In the genomic region with DNA sequence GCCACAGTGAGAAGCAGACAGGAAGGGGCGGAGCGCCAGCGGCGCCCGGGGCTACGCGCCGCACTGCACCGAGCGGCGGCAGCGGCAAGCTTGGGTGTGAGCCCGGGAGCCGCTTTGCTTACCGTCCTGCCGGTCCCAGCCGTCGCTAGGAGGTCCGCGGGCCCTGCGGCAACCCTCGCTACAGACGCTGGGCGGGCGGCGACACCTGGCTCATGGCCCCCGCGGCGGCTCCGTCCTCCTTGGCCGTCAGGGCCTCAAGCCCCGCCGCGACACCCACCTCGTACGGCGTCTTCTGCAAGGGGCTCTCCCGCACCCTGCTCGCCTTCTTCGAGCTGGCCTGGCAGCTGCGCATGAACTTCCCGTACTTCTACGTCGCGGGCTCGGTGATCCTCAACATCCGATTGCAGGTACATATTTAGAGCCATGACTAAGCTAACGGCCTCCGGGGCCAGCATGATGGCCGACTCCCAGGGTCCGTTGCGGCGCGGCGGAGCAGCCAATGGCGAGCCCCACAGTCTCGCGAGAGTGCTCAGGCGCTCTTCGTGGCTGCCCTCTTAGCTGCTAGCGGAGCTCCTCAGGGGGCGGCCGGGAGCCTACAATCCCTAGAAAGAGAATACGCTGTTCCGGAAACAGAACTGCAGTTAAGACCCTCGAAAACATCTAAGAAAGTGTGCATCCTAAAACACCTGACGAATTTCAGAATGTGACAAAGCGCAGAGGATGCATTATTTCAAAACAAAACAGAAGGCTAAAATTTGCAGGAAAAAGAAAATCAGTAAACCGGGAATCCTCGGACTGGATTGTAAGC, we compare ENCODE assay signal across 8 cellular contexts. TPM values are rescaled to one million over a fixed set of nuclear protein-coding genes. Genes with fewer than 3 reads are reported as not detected.
DNase-seq lines count a peak whose midpoint lies in the region; ATAC-seq and TF ChIP-seq lines count a peak whose summit lies in the region.

A gene (plus strand): TSS at position 50 of the 808 bp plus-strand sequence. CDS start 163 bp downstream, at position 213.

- intact Hi-C loops in CD14-positive monocyte (cut with micrococcal nuclease), result no loop called here

- ATAC-seq in GM19395 (IDR thresholded peaks at IDR 0.05; ENCODE audit: unreplicated experiment), result peak; percentile 97
- peak; percentile 84 for ATAC-seq in HG03558 (IDR thresholded peaks at IDR 0.05; ENCODE audit: extremely low read depth, unreplicated experiment)

- H3K27ac Mint-ChIP-seq in CD14-positive monocyte, result peak within 1 kb of the TSS; percentile 95 to 99 (median 97)

- H3K4me3 Mint-ChIP-seq in CD14-positive monocyte, result peak within 1 kb of the TSS; percentile 96 to 97

- peaks cover 0 to 2% (median 0%) of the 10 kb centered on the region in 7 donors for H3K9me3 Mint-ChIP-seq in CD14-positive monocyte

- H3K36me3 Mint-ChIP-seq in CD14-positive monocyte, result peaks cover 7 to 11% of the 10 kb centered on the region in 2 donors

- peaks cover 27% of the 10 kb centered on the region for H3K4me1 Mint-ChIP-seq in CD14-positive monocyte

- H3K27me3 Mint-ChIP-seq in CD14-positive monocyte (ENCODE audit: low read depth in 3 of 3), result no peaks in the 10 kb centered on the region

- peak; percentile 88 for DNase-seq in CD14-positive monocyte (ENCODE audit: low spot score)
- DNase-seq in NCI-H748 (lab: John Stamatoyannopoulos, UW; ENCODE audit: unreplicated experiment), result peak; percentile 92
- peak; percentile 69 to 85 for DNase-seq in activated CD4-positive, alpha-beta T cell treated with anti-CD3 and anti-CD28 coated beads, Interleukin-2, amount 50 U/mL, for 24 hours (ENCODE audit: low read depth in 1 of 2, low spot score in 1 of 2)
- DNase-seq in dedifferentiated amniotic fluid mesenchymal stem cell (ENCODE audit: extremely low spot score), result peak; percentile 90
- peak; percentile 99 for DNase-seq in left kidney (ENCODE audit: low read depth, low spot score)
- peak; percentile 92 for DNase-seq in stimulated activated CD4-positive, alpha-beta T cell treated with anti-CD3 and anti-CD28 coated beads, Interleukin-1b, Interleukin-23, amount 100 ng/mL, for 48 hours

- TF ChIP-seq CTCF in CD14-positive monocyte (IDR thresholded peaks at IDR 0.05), result no peak

RNA-seq across cellular contexts. Expression of the gene that starts here (rescaled TPM):
- 1 to 10 TPM; 7.3 to 7.8 TPM for polyA plus RNA-seq in CD14-positive monocyte

Comparison
In these comparisons a context has a peak if more than half of its experiments do, and no peak if none do; other contexts are left out.
1. Peak in every context shown above with its lines: DNase-seq and ATAC-seq.